1 cellular context compared by ENCODE assay signal in the genomic region with DNA sequence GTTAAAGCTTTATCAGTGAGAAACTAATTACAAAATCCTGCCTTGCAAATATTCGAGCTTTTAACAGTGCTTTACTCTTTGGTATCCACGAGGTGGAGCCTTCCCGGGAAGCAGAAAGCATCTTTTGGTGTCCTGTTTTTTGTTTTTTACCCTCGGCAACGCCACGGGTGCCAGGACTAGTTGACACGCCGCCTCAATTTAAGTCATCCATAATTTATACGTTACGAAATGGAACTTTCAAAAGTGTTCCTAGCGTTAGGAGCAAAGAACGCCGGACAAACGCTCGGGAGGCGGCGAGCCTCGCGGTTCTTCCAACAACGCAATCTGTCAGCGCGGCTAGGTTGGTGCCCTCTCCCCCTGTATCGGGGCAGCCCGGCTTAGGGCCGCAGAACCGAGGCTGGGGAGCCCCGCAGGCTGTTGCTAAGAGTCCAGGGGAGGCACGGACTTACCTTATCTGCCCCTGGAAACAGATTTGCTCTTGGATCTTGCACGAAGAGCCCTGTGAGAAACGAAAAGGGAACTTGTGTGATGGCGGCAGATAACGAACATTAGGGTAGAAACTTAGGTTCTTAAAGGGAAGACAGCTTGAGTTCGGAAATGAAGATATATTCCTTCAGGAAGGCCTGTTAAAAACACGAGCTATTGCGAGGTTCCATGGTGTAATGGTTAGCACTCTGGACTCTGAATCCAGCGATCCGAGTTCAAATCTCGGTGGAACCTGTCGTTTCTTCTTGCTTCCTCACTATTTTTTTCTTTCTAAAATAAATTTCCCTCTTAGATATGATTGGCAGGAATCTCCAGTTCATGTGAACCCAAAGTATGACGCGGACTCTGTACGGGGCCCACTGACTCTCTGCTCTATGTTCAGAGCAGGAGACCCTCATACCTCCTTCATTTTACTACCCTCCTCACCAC.
TF ChIP-seq lines count a peak whose summit lies in the region.

No MANE protein-coding gene starts in this region.

TF ChIP-seq in K562, 482 proteins besides CTCF, POLR2A, EP300 and RAD21 (continued from another document and continues in another):
- no peak for TF ChIP-seq ZNF740 (CRISPR knock-in tag; IDR thresholded peaks at IDR 0.05)
- no peak for TF ChIP-seq ZNF740 (tag; IDR thresholded peaks at IDR 0.05)
- TF ChIP-seq, protein P1, sequence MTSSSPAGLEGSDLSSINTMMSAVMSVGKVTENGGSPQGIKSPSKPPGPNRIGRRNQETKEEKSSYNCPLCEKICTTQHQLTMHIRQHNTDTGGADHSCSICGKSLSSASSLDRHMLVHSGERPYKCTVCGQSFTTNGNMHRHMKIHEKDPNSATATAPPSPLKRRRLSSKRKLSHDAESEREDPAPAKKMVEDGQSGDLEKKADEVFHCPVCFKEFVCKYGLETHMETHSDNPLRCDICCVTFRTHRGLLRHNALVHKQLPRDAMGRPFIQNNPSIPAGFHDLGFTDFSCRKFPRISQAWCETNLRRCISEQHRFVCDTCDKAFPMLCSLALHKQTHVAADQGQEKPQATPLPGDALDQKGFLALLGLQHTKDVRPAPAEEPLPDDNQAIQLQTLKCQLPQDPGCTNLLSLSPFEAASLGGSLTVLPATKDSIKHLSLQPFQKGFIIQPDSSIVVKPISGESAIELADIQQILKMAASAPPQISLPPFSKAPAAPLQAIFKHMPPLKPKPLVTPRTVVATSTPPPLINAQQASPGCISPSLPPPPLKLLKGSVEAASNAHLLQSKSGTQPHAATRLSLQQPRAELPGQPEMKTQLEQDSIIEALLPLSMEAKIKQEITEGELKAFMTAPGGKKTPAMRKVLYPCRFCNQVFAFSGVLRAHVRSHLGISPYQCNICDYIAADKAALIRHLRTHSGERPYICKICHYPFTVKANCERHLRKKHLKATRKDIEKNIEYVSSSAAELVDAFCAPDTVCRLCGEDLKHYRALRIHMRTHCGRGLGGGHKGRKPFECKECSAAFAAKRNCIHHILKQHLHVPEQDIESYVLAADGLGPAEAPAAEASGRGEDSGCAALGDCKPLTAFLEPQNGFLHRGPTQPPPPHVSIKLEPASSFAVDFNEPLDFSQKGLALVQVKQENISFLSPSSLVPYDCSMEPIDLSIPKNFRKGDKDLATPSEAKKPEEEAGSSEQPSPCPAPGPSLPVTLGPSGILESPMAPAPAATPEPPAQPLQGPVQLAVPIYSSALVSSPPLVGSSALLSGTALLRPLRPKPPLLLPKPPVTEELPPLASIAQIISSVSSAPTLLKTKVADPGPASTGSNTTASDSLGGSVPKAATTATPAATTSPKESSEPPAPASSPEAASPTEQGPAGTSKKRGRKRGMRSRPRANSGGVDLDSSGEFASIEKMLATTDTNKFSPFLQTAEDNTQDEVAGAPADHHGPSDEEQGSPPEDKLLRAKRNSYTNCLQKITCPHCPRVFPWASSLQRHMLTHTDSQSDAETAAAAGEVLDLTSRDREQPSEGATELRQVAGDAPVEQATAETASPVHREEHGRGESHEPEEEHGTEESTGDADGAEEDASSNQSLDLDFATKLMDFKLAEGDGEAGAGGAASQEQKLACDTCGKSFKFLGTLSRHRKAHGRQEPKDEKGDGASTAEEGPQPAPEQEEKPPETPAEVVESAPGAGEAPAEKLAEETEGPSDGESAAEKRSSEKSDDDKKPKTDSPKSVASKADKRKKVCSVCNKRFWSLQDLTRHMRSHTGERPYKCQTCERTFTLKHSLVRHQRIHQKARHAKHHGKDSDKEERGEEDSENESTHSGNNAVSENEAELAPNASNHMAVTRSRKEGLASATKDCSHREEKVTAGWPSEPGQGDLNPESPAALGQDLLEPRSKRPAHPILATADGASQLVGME (CRISPR knock-in tag; IDR thresholded peaks at IDR 0.05): no peak
- TF ChIP-seq CBX8 (IDR thresholded peaks at IDR 0.05; ENCODE audit: borderline replicate concordance, extremely low read depth, low read depth, low read length, poor library complexity, severe bottlenecking): no peak
- no peak for TF ChIP-seq PRMT5 (CRISPR knock-in tag; IDR thresholded peaks at IDR 0.05)
- no peak for TF ChIP-seq HMG20A (CRISPR knock-in tag; conservative IDR thresholded peaks at IDR 0.05)
- TF ChIP-seq DNMT1 (IDR thresholded peaks at IDR 0.05): 0 out of 2 replicates have a peak, but pooled peaks have one; percentile 63
- TF ChIP-seq, protein P2, sequence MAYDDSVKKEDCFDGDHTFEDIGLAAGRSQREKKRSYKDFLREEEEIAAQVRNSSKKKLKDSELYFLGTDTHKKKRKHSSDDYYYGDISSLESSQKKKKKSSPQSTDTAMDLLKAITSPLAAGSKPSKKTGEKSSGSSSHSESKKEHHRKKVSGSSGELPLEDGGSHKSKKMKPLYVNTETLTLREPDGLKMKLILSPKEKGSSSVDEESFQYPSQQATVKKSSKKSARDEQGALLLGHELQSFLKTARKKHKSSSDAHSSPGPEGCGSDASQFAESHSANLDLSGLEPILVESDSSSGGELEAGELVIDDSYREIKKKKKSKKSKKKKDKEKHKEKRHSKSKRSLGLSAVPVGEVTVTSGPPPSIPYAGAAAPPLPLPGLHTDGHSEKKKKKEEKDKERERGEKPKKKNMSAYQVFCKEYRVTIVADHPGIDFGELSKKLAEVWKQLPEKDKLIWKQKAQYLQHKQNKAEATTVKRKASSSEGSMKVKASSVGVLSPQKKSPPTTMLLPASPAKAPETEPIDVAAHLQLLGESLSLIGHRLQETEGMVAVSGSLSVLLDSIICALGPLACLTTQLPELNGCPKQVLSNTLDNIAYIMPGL (CRISPR knock-in tag; IDR thresholded peaks at IDR 0.05): peak; percentile 95
- TF ChIP-seq MTA3 (IDR thresholded peaks at IDR 0.05; ENCODE audit: borderline replicate concordance): peak; percentile 45; the same call in 1 of the 2 replicates
- TF ChIP-seq, protein P3, sequence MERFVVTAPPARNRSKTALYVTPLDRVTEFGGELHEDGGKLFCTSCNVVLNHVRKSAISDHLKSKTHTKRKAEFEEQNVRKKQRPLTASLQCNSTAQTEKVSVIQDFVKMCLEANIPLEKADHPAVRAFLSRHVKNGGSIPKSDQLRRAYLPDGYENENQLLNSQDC (CRISPR knock-in tag; IDR thresholded peaks at IDR 0.05): no peak
- TF ChIP-seq ZNF77 (CRISPR knock-in tag; IDR thresholded peaks at IDR 0.05): no peak
- no peak for TF ChIP-seq SP2 (IDR thresholded peaks at IDR 0.05; ENCODE audit: extremely low read depth, low read depth, low read length, poor library complexity, severe bottlenecking)
- TF ChIP-seq SP1 (CRISPR knock-in tag; IDR thresholded peaks at IDR 0.05): peak; percentile 77
- TF ChIP-seq ZKSCAN1 (IDR thresholded peaks at IDR 0.05; ENCODE audit: low read depth, low read length): peak; percentile 53; the same call in 1 of the 2 replicates
- TF ChIP-seq NR4A1 (CRISPR knock-in tag; IDR thresholded peaks at IDR 0.05): 0 out of 2 replicates have a peak, but pooled peaks have one; percentile 59
- no peak; the same call in 1 of the 2 replicates for TF ChIP-seq NR4A1 (tag; IDR thresholded peaks at IDR 0.05)
- TF ChIP-seq ELF2 (CRISPR knock-in tag; IDR thresholded peaks at IDR 0.05): no peak; the same call in 1 of the 2 replicates
- TF ChIP-seq MGA (IDR thresholded peaks at IDR 0.05): peak; percentile 83
- TF ChIP-seq, protein P4, sequence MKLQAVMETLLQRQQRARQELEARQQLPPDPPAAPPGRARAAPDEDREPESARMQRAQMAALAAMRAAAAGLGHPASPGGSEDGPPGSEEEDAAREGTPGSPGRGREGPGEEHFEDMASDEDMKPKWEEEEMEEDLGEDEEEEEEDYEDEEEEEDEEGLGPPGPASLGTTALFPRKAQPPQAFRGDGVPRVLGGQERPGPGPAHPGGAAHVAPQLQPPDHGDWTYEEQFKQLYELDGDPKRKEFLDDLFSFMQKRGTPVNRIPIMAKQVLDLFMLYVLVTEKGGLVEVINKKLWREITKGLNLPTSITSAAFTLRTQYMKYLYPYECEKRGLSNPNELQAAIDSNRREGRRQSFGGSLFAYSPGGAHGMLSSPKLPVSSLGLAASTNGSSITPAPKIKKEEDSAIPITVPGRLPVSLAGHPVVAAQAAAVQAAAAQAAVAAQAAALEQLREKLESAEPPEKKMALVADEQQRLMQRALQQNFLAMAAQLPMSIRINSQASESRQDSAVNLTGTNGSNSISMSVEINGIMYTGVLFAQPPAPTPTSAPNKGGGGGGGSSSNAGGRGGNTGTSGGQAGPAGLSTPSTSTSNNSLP (IDR thresholded peaks at IDR 0.05; ENCODE audit: borderline replicate concordance, low read depth, low read length): 0 out of 2 replicates have a peak, but pooled peaks have one; percentile 37
- TF ChIP-seq ZNF511 (CRISPR knock-in tag; IDR thresholded peaks at IDR 0.05): no peak
- no peak for TF ChIP-seq YBX1 (IDR thresholded peaks at IDR 0.05)
